15 cellular contexts compared by ENCODE assay signal in the genomic region with DNA sequence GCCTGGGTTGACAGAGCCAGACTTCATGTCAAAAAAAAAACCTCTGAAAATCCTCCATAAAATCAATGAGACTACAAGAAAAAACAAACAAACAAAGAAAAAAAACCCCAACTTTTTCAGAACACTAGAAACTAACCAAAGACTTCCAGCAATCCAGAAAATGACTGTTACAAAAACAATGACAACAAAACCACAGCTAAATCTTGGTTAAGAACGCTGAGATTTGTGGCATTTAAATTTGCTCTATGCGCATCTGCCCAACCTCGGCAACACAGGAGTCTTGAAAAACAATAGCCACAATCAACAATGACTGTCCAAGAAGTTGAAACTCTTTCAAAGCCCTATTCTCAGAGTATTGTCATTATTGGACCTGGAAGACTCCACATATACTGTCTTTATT.
DNase-seq lines count a peak whose midpoint lies in the region; ATAC-seq and TF ChIP-seq lines count a peak whose summit lies in the region.
"Had no signal": no experiment of that assay in that cellular context is flagged by ENCODE, and none has a peak within 500 bp of the region (broad histone marks: within the 10 kb centered on the region; RNA-seq: fewer than 3 reads in every experiment).

No MANE protein-coding gene starts in this region.

- H3K4me2 ChIP-seq in Karpas-422 (ENCODE audit: low read depth, low read length, poor library complexity, severe bottlenecking), result no peak overlapping the region

- no peak overlapping the region for H2AFZ ChIP-seq in Karpas-422 (ENCODE audit: low read length)

- no peaks in the 10 kb centered on the region for H4K20me1 ChIP-seq in Karpas-422 (ENCODE audit: insufficient read depth, low read depth, low read length)

- TF ChIP-seq CTCF in AG10803 (conservative IDR thresholded peaks at IDR 0.05; ENCODE audit: low read length) (no peak), VCaP (conservative IDR thresholded peaks at IDR 0.05) (no peak), esophagus squamous epithelium (IDR thresholded peaks at IDR 0.05) (no peak)

- DNase-seq in AG10803 (ENCODE audit: low read depth) (peak; percentile 24), iris pigment epithelial cell (ENCODE audit: low read depth) (peak; percentile 21), mesenteric fat pad (ENCODE audit: low spot score) (no peak), Karpas-422 (no peak), esophagus squamous epithelium (lab: John Stamatoyannopoulos, UW) (no peak)
- DNase-seq: Caco-2; CD4-positive, CD25-positive, alpha-beta regulatory T cell; GOT3; NCI-H187; NCI-H226; NCI-H526; SHP77 had no signal

- no peaks in the 10 kb centered on the region for H3K9me2 ChIP-seq in Karpas-422 (replicated peaks; ENCODE audit: insufficient read depth, low read length)

- no peak for TF ChIP-seq POLR2A in esophagus squamous epithelium (IDR thresholded peaks at IDR 0.05)

- H3K27me3 ChIP-seq in HUES48 (ENCODE audit: control insufficient read depth, insufficient read depth, low read length) (no peaks in the 10 kb centered on the region), Karpas-422 (ENCODE audit: low read length) (no peaks in the 10 kb centered on the region), esophagus squamous epithelium (no peaks in the 10 kb centered on the region)

- H3K9me3 ChIP-seq in HUES48 (ENCODE audit: control insufficient read depth, insufficient read depth, low read length) (no peaks in the 10 kb centered on the region), Karpas-422 (ENCODE audit: low read length) (no peaks in the 10 kb centered on the region), esophagus squamous epithelium (peaks cover 0 to 11% (median 0%) of the 10 kb centered on the region in 3 donors)

- H3K4me3 ChIP-seq in AG10803 (ENCODE audit: low read length) (no peak overlapping the region), HUES48 (ENCODE audit: low read depth, low read length) (no peak overlapping the region), Karpas-422 (ENCODE audit: low read length) (no peak overlapping the region), esophagus squamous epithelium (no peak overlapping the region)

- 78 to 90% methylated on average over 3 of the region's 3 CpGs for WGBS in esophagus squamous epithelium, 2 donors

- H3K9ac ChIP-seq in HUES48 (ENCODE audit: low read depth, low read length) (no peak overlapping the region), Karpas-422 (ENCODE audit: low read length) (no peak overlapping the region)

- H3K36me3 ChIP-seq in HUES48 (ENCODE audit: control insufficient read depth, insufficient read depth, low read length) (no peaks in the 10 kb centered on the region), Karpas-422 (ENCODE audit: insufficient read depth, low read length) (no peaks in the 10 kb centered on the region), esophagus squamous epithelium (no peaks in the 10 kb centered on the region)

- H3K27ac ChIP-seq in HUES48 (ENCODE audit: low read depth, low read length) (peak overlapping the region; percentile 24), VCaP (peak overlapping the region; percentile 86), Karpas-422 (ENCODE audit: low read length) (no peak overlapping the region), esophagus squamous epithelium (no peak overlapping the region)

- peaks cover 17% of the 10 kb centered on the region for H3K4me1 ChIP-seq in HUES48 (ENCODE audit: control insufficient read depth, insufficient read depth, low read length)
- H3K4me1 ChIP-seq in Karpas-422 (ENCODE audit: low read length), result no peaks in the 10 kb centered on the region
- H3K4me1 ChIP-seq in esophagus squamous epithelium, result no peaks in the 10 kb centered on the region
- H3K4me1 ChIP-seq: Caco-2 had no signal

- intact Hi-C loops in esophagus squamous epithelium (cut with DNase I), result no loop called here

- ATAC-seq in HG03025 (IDR thresholded peaks at IDR 0.05; ENCODE audit: low FRiP score, unreplicated experiment), result no peak

- peaks cover 7% of the 10 kb centered on the region for H3K79me2 ChIP-seq in Karpas-422 (ENCODE audit: low read length)

Comparison
In these comparisons a context has a peak if more than half of its experiments do, and no peak if none do; other contexts are left out.
1. DNase-seq: peak in AG10803 (single experiment) and iris pigment epithelial cell (single experiment); none in mesenteric fat pad (single experiment), Karpas-422 (single experiment) and esophagus squamous epithelium (single experiment).
2. H3K27ac ChIP-seq: peak in HUES48 (single experiment) and VCaP (single experiment); none in Karpas-422 (single experiment) and esophagus squamous epithelium (0 of 4).